ENCODE assay signal across 12 cellular contexts in the genomic region with DNA sequence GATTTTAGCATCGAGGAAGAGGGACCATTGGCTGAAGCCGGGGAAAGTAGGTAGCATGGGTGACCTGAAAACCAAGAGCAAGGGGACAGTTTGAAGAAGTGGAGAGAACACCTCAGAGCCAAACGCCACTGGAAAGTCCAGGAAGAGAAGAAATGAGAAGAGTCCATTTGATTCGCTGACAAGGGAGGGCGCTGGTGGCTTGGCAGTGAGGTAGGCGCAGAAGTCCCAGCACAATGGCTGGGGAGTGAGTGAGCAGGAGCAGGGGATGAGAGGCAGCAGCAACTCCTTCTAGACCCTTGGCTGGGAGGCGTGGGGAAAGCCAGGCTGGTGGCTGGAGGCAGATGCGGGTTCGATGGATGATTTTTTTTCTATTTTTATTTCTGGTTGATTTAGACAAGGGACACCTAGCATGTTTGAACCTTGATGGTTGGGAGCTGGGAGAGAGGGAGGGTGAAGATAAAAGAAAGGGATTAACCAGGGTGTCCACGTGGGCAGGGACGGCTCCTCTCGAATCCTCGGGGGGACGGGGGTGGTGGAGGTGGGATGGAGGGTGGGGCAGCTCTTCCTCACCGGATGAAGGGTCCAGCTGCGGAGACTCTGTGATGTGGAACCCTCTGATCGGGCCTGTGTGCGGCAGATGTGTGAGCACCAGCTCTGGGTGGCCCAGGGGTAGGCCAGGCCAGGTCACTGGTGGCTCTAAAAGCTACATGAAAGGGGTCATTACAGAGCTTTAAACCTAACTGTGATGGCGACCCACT.
DNase-seq lines count a peak whose midpoint lies in the region; ATAC-seq and TF ChIP-seq lines count a peak whose summit lies in the region.
"Had no signal": no experiment of that assay in that cellular context is flagged by ENCODE, and none has a peak within 500 bp of the region (broad histone marks: within the 10 kb centered on the region; RNA-seq: fewer than 3 reads in every experiment).

No MANE protein-coding gene starts in this region.

- peak; percentile 51 for ATAC-seq in left lobe of liver
- no peak for ATAC-seq in left cardiac atrium
- no peak for ATAC-seq in GM19455 (IDR thresholded peaks at IDR 0.05; ENCODE audit: unreplicated experiment)

- no peaks in the 10 kb centered on the region for H3K4me1 ChIP-seq in CD8-positive, alpha-beta memory T cell (ENCODE audit: insufficient read depth, low read length)
- H3K4me1 ChIP-seq in HEK293 (ENCODE audit: control insufficient read depth, insufficient read depth, low read length): no peaks in the 10 kb centered on the region

- H3K36me3 Mint-ChIP-seq in CD8-positive, alpha-beta memory T cell: peaks cover 0 to 26% (median 5%) of the 10 kb centered on the region in 3 donors
- H3K36me3 Mint-ChIP-seq in activated CD4-positive, alpha-beta memory T cell treated with anti-CD3 and anti-CD28 coated beads, Interleukin-2, amount 10 ng/mL, durations not matched to agents 7 days and 5 days (ENCODE audit: low read depth): peaks cover 10% of the 10 kb centered on the region
- peaks cover 8 to 28% (median 13%) of the 10 kb centered on the region in 3 donors for H3K36me3 Mint-ChIP-seq in immature natural killer cell

- no peak overlapping the region for H3K4me3 Mint-ChIP-seq in CD8-positive, alpha-beta memory T cell
- H3K4me3 Mint-ChIP-seq in activated CD4-positive, alpha-beta memory T cell treated with anti-CD3 and anti-CD28 coated beads, Interleukin-2, amount 10 ng/mL, durations not matched to agents 7 days and 5 days: no peak overlapping the region
- H3K4me3 Mint-ChIP-seq in immature natural killer cell: no peak overlapping the region

- no peak overlapping the region for H3K4me3 ChIP-seq in CD8-positive, alpha-beta memory T cell (ENCODE audit: low read length)
- H3K4me3 ChIP-seq in HEK293 (ENCODE audit: low read depth, low read length): no peak overlapping the region

- peaks cover 0 to 3% of the 10 kb centered on the region in 2 donors for H3K27me3 Mint-ChIP-seq in CD8-positive, alpha-beta memory T cell
- H3K27me3 Mint-ChIP-seq in activated CD4-positive, alpha-beta memory T cell treated with anti-CD3 and anti-CD28 coated beads, Interleukin-2, amount 10 ng/mL, durations not matched to agents 7 days and 5 days: no peaks in the 10 kb centered on the region
- peaks cover 2 to 6% (median 2%) of the 10 kb centered on the region in 3 donors for H3K27me3 Mint-ChIP-seq in immature natural killer cell (ENCODE audit: low read depth in 3 of 3)

- H3K36me3 ChIP-seq in CD8-positive, alpha-beta memory T cell (ENCODE audit: insufficient read depth, low read length): no peaks in the 10 kb centered on the region
- H3K36me3 ChIP-seq in HEK293 (ENCODE audit: control insufficient read depth in 2 of 2, insufficient read depth in 1 of 2, low read length in 2 of 2): no peaks in the 10 kb centered on the region

- peaks cover 4 to 16% (median 5%) of the 10 kb centered on the region in 3 donors for H3K4me1 Mint-ChIP-seq in CD8-positive, alpha-beta memory T cell
- peaks cover 20% of the 10 kb centered on the region for H3K4me1 Mint-ChIP-seq in activated CD4-positive, alpha-beta memory T cell treated with anti-CD3 and anti-CD28 coated beads, Interleukin-2, amount 10 ng/mL, durations not matched to agents 7 days and 5 days
- H3K4me1 Mint-ChIP-seq in immature natural killer cell: peaks cover 8 to 19% of the 10 kb centered on the region in 2 donors

- no peak for DNase-seq in CD8-positive, alpha-beta memory T cell
- peak; percentile 30 for DNase-seq in activated CD4-positive, alpha-beta memory T cell treated with anti-CD3 and anti-CD28 coated beads, Interleukin-2, amount 10 ng/mL, durations not matched to agents 7 days and 5 days
- DNase-seq in left lobe of liver (ENCODE audit: low spot score): no peak
- no peak for DNase-seq in left cardiac atrium
- no peak for DNase-seq in NCI-H2107 treated with DMSO at 0.1 percent for 48 hours (lab: John Stamatoyannopoulos, UW; ENCODE audit: unreplicated experiment)
- no peak for DNase-seq in immature natural killer cell
- DNase-seq: DMS153; NCI-H510A treated with DMSO at 0.1 percent for 48 hours; small intestine; stimulated activated naive CD4-positive, alpha-beta T cell treated with Interleukin-2 at 50 U/mL for 16 hours had no signal

- POLR2A ChIA-PET in CD8-positive, alpha-beta memory T cell (lab: Charles Lee): no interaction called here
- POLR2A ChIA-PET in HEK293 (lab: Yijun Ruan, JAX): no interaction called here
- POLR2A ChIA-PET in activated CD4-positive, alpha-beta memory T cell treated with anti-CD3 and anti-CD28 coated beads, Interleukin-2, amount 10 ng/mL, durations not matched to agents 7 days and 5 days (lab: Charles Lee): interaction anchor here (0.7 to 1.9 kb wide), 2 partner anchors 12 to 217 kb away, joined by 3 to 7 read pairs; no protein-coding TSS in a partner anchor

- no peaks in the 10 kb centered on the region for H3K9me3 ChIP-seq in CD8-positive, alpha-beta memory T cell (ENCODE audit: low read length)
- H3K9me3 ChIP-seq in HEK293 (ENCODE audit: control insufficient read depth, insufficient read depth, low read depth, low read length): no peaks in the 10 kb centered on the region

- CTCF ChIA-PET in CD8-positive, alpha-beta memory T cell (lab: Charles Lee): interaction anchor here (2.0 kb wide), 1 partner anchor 217 kb away, joined by 10 read pairs; no protein-coding TSS in a partner anchor
- CTCF ChIA-PET in HEK293 (lab: Yijun Ruan, JAX): interaction anchor here (0.7 kb wide), 1 partner anchor 245 kb away, joined by 3 read pairs; no protein-coding TSS in a partner anchor
- CTCF ChIA-PET in activated CD4-positive, alpha-beta memory T cell treated with anti-CD3 and anti-CD28 coated beads, Interleukin-2, amount 10 ng/mL, durations not matched to agents 7 days and 5 days (lab: Charles Lee): interaction anchor here (1.5 to 2.3 kb wide), 4 partner anchors 164 to 246 kb away, joined by 3 to 10 read pairs (median 8); a partner anchor contains a TSS

- H3K27me3 ChIP-seq in CD8-positive, alpha-beta memory T cell (ENCODE audit: insufficient read depth, low read length, poor library complexity, severe bottlenecking): no peaks in the 10 kb centered on the region

- peak overlapping the region in 6 of 8 donors; percentile 28 to 95 (median 74) for H3K27ac Mint-ChIP-seq in CD8-positive, alpha-beta memory T cell
- peak overlapping the region; percentile 2 for H3K27ac Mint-ChIP-seq in activated CD4-positive, alpha-beta memory T cell treated with anti-CD3 and anti-CD28 coated beads, Interleukin-2, amount 10 ng/mL, durations not matched to agents 7 days and 5 days
- peak overlapping the region in 1 of 6 donors; percentile 71 for H3K27ac Mint-ChIP-seq in immature natural killer cell

- H3K9me3 Mint-ChIP-seq in CD8-positive, alpha-beta memory T cell: no peaks in the 10 kb centered on the region
- H3K9me3 Mint-ChIP-seq in activated CD4-positive, alpha-beta memory T cell treated with anti-CD3 and anti-CD28 coated beads, Interleukin-2, amount 10 ng/mL, durations not matched to agents 7 days and 5 days: no peaks in the 10 kb centered on the region
- no peaks in the 10 kb centered on the region for H3K9me3 Mint-ChIP-seq in immature natural killer cell

- H3K27ac ChIP-seq in CD8-positive, alpha-beta memory T cell (ENCODE audit: low read depth, low read length): no peak overlapping the region
- no peak overlapping the region for H3K27ac ChIP-seq in HEK293 (ENCODE audit: extremely low read depth, low read depth, low read length)

- intact Hi-C loops in left cardiac atrium (cut with DNase I): no loop called here

- TF ChIP-seq CTCF in HEK293 (tag by site-specific recombination; IDR thresholded peaks at IDR 0.05): no peak

TF ChIP-seq in HEK293, 187 proteins besides CTCF, POLR2A, EP300 and RAD21:
- TF ChIP-seq ZNF114 (tag by site-specific recombination; IDR thresholded peaks at IDR 0.05) (no peak), ZNF654 (tag by site-specific recombination; IDR thresholded peaks at IDR 0.05; ENCODE audit: low read depth) (peak; percentile 41), RBAK (tag by site-specific recombination; IDR thresholded peaks at IDR 0.05) (no peak), ZNF138 (tag by site-specific recombination; IDR thresholded peaks at IDR 0.05; ENCODE audit: borderline replicate concordance) (no peak)
